Comparison of ENCODE assay signal across 17 cellular contexts in the genomic region with DNA sequence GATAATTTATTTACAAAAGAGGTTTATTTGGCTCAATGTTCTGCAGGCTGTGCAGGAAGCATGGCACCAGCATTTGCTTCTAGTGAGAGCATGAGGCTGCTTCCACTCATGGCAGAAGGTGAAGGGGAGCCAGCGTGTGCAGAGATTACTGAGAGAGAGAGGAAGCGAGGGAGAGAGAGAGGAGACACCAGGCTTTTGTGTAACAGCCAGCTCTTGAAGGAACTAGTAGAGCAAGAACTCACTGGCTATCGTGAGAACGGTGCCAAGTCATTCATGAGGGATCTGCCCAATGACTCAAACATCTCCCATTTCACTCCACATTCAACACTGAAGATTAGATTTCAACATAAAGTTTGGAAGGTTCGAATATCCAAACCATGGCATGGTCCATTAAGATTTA. TPM values are rescaled to one million over a fixed set of nuclear protein-coding genes. Genes with fewer than 3 reads are reported as not detected.
A peak's percentile ranks its signal among the peaks of the same experiment; 100 is the strongest.
DNase-seq lines count a peak whose midpoint lies in the region; ATAC-seq and TF ChIP-seq lines count a peak whose summit lies in the region.
"Had no signal": no experiment of that assay in that cellular context is flagged by ENCODE, and none has a peak within 500 bp of the region (broad histone marks: within the 10 kb centered on the region; RNA-seq: fewer than 3 reads in every experiment).

No MANE protein-coding gene starts in this region.

- peak overlapping the region; percentile 42 for H3K27ac ChIP-seq in rectal smooth muscle tissue (ENCODE audit: low read depth, low read length)
- H3K27ac ChIP-seq in effector memory CD4-positive, alpha-beta T cell (ENCODE audit: insufficient read depth, low read length, poor library complexity, severe bottlenecking), result no peak overlapping the region
- H3K27ac ChIP-seq: esophagus muscularis mucosa had no signal

- TF ChIP-seq CTCF in HFFc6 (IDR thresholded peaks at IDR 0.05), result no peak

- peak; percentile 81 for DNase-seq in H4 (ENCODE audit: low spot score)
- peak; percentile 69 for DNase-seq in OCI-M1 (lab: John Stamatoyannopoulos, UW)
- DNase-seq in fibroblast of the conjunctiva (ENCODE audit: low read depth), result peak; percentile 22
- DNase-seq in effector memory CD4-positive, alpha-beta T cell, result no peak
- no peak for DNase-seq in NOMO-1 treated with DMSO at 0.1 percent for 48 hours (lab: John Stamatoyannopoulos, UW; ENCODE audit: unreplicated experiment)
- no peak for DNase-seq in HFFc6
- DNase-seq: activated CD8-positive, alpha-beta memory T cell treated with anti-CD3 and anti-CD28 coated beads, Interleukin-2, amount 10 ng/mL, durations not matched to agents 7 days and 5 days; activated naive CD8-positive, alpha-beta T cell treated with anti-CD3 and anti-CD28 coated beads for 36 hours; NCI-H2081 treated with DMSO at 0.1 percent for 48 hours; NK-92 treated with Interleukin-12 subunit alpha and Interleukin-12 subunit beta, amount 100 ng/mL, for 24 hours; stimulated activated CD4-positive, alpha-beta T cell treated with anti-CD3 and anti-CD28 coated beads, Interleukin-4, amount 100 ng/mL, for 24 hours; stimulated activated naive CD4-positive, alpha-beta T cell treated with Interleukin-2 at 50 U/mL for 16 hours had no signal

- H3K36me3 Mint-ChIP-seq in HFFc6 (ENCODE audit: low read depth), result no peaks in the 10 kb centered on the region
- H3K36me3 Mint-ChIP-seq: activated CD8-positive, alpha-beta memory T cell treated with anti-CD3 and anti-CD28 coated beads, Interleukin-2, amount 10 ng/mL, durations not matched to agents 7 days and 5 days; activated naive CD8-positive, alpha-beta T cell treated with anti-CD3 and anti-CD28 coated beads for 36 hours; CD14-positive monocyte had no signal

- no peak overlapping the region for H3K9ac ChIP-seq in rectal smooth muscle tissue (ENCODE audit: low read length)

- no peaks in the 10 kb centered on the region for H3K4me1 Mint-ChIP-seq in HFFc6 (ENCODE audit: low read depth)
- H3K4me1 Mint-ChIP-seq: activated CD8-positive, alpha-beta memory T cell treated with anti-CD3 and anti-CD28 coated beads, Interleukin-2, amount 10 ng/mL, durations not matched to agents 7 days and 5 days; activated naive CD8-positive, alpha-beta T cell treated with anti-CD3 and anti-CD28 coated beads for 36 hours had no signal

- peaks cover 12% of the 10 kb centered on the region for H3K4me1 ChIP-seq in rectal smooth muscle tissue (ENCODE audit: control insufficient read depth, insufficient read depth, low read length)
- H3K4me1 ChIP-seq in effector memory CD4-positive, alpha-beta T cell (ENCODE audit: control insufficient read depth, insufficient read depth, low read length, poor library complexity, severe bottlenecking), result no peaks in the 10 kb centered on the region

- no peaks in the 10 kb centered on the region for H3K27me3 Mint-ChIP-seq in HFFc6 (ENCODE audit: insufficient read depth)
- H3K27me3 Mint-ChIP-seq: activated CD8-positive, alpha-beta memory T cell treated with anti-CD3 and anti-CD28 coated beads, Interleukin-2, amount 10 ng/mL, durations not matched to agents 7 days and 5 days had no signal

- ATAC-seq in GM19395 (IDR thresholded peaks at IDR 0.05; ENCODE audit: unreplicated experiment), result no peak
- ATAC-seq: activated CD8-positive, alpha-beta memory T cell treated with anti-CD3 and anti-CD28 coated beads, Interleukin-2, amount 10 ng/mL, durations not matched to agents 7 days and 5 days had no signal

- no peak overlapping the region for H3K4me3 ChIP-seq in rectal smooth muscle tissue (ENCODE audit: low read length)
- no peak overlapping the region for H3K4me3 ChIP-seq in effector memory CD4-positive, alpha-beta T cell (ENCODE audit: insufficient read depth, low read depth, low read length, poor library complexity, severe bottlenecking)
- H3K4me3 ChIP-seq: esophagus muscularis mucosa had no signal

- no peaks in the 10 kb centered on the region; the same call in 1 of the 2 replicates for H3K9me3 Mint-ChIP-seq in HFFc6
- H3K9me3 Mint-ChIP-seq: activated naive CD8-positive, alpha-beta T cell treated with anti-CD3 and anti-CD28 coated beads for 36 hours; CD14-positive monocyte had no signal

- no peaks in the 10 kb centered on the region for H3K9me3 ChIP-seq in effector memory CD4-positive, alpha-beta T cell (ENCODE audit: control insufficient read depth, low read length)
- H3K9me3 ChIP-seq: esophagus muscularis mucosa had no signal

- H3K4me3 Mint-ChIP-seq in HFFc6, result no peak overlapping the region
- H3K4me3 Mint-ChIP-seq: activated CD8-positive, alpha-beta memory T cell treated with anti-CD3 and anti-CD28 coated beads, Interleukin-2, amount 10 ng/mL, durations not matched to agents 7 days and 5 days; activated naive CD8-positive, alpha-beta T cell treated with anti-CD3 and anti-CD28 coated beads for 36 hours had no signal

- no peak overlapping the region for H3K27ac Mint-ChIP-seq in HFFc6
- H3K27ac Mint-ChIP-seq: activated CD8-positive, alpha-beta memory T cell treated with anti-CD3 and anti-CD28 coated beads, Interleukin-2, amount 10 ng/mL, durations not matched to agents 7 days and 5 days; activated naive CD8-positive, alpha-beta T cell treated with anti-CD3 and anti-CD28 coated beads for 36 hours had no signal

- no peaks in the 10 kb centered on the region for H3K36me3 ChIP-seq in rectal smooth muscle tissue (ENCODE audit: control insufficient read depth, insufficient read depth, low read length)
- no peaks in the 10 kb centered on the region for H3K36me3 ChIP-seq in effector memory CD4-positive, alpha-beta T cell (ENCODE audit: control insufficient read depth, insufficient read depth, low read length)
- H3K36me3 ChIP-seq: esophagus muscularis mucosa had no signal

- no peaks in the 10 kb centered on the region for H3K27me3 ChIP-seq in rectal smooth muscle tissue (ENCODE audit: control insufficient read depth, insufficient read depth, low read length)
- no peaks in the 10 kb centered on the region for H3K27me3 ChIP-seq in effector memory CD4-positive, alpha-beta T cell (replicated peaks; ENCODE audit: control insufficient read depth, insufficient read depth, low read length, poor library complexity, severe bottlenecking)
- H3K27me3 ChIP-seq: esophagus muscularis mucosa had no signal

RNA-seq across cellular contexts. Expression of a gene that starts 12.7 kb away (rescaled TPM):
- total RNA-seq in H4 (2014; rRNA removed; shearing (Covaris generic)), result 3.1 TPM in 2 replicates
- not detected for total RNA-seq in HFFc6 (2021; fragmentation: NEBNext Ultra II Directional; extraction: Animal tissue kit (Norgen Biotek cat#: 25700))
- total RNA-seq: myocyte had no signal

Comparison
In these comparisons a context has a peak if more than half of its experiments do, and no peak if none do; other contexts are left out.
1. DNase-seq: peak in H4 (single experiment), OCI-M1 (single experiment) and fibroblast of the conjunctiva (single experiment); none in effector memory CD4-positive, alpha-beta T cell (0 of 3), NOMO-1 treated with DMSO at 0.1 percent for 48 hours (single experiment) and HFFc6 (single experiment).